ENCODE assay signal across 22 cellular contexts in the genomic region with DNA sequence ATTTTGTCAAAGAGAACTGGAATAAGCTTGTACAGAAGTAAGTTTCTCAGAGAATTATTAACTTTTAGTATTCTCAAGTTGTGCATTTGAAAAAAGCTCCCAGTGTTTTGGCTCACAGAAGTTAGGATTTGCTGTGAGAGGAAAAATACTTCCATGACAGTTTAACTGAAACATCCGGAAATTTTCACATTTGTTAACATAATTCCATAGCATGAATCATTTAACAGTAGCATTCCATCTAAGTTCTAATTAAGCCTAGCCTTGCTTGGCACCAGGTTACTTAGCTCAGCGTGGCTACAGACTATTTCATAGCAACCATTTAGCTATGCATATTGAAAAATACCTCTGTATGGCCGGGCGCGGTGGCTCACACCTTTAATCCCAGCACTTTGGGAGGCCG.
"Had no signal": no experiment of that assay in that cellular context is flagged by ENCODE, and none has a peak within 500 bp of the region (broad histone marks: within the 10 kb centered on the region; RNA-seq: fewer than 3 reads in every experiment).

No MANE protein-coding gene starts in this region.

- H3K9ac ChIP-seq: KMS-11 had no signal

- H3K4me3 Mint-ChIP-seq: IgD-negative memory B cell had no signal

- DNase-seq: Kasumi-1, MM.1S, NCI-H1092 treated with DMSO at 0.1 percent for 48 hours, NCI-H1436, NCI-H187, NCI-H2029, NCI-H2081 treated with DMSO at 0.1 percent for 48 hours, NCI-H2171, NCI-H226, NCI-H446, NCI-H510A, NCI-H524 treated with DMSO at 0.1 percent for 48 hours, NCI-H69, NCI-H774, RPMI8226, SHP77 had no signal

- H3K9me3 Mint-ChIP-seq: IgD-negative memory B cell had no signal

- H3K4me3 ChIP-seq: K562 had no signal

- ATAC-seq: HepG2, K562, SK-N-SH treated with all-trans-retinoic acid at 6 μM for 48 hours had no signal

- H3K27ac Mint-ChIP-seq: IgD-negative memory B cell had no signal

- H3K4me2 ChIP-seq: KMS-11 had no signal

- H3K27ac ChIP-seq: KMS-11 had no signal

- FAIRE-seq: HepG2, K562, RCC 7860 had no signal

- H3K27me3 Mint-ChIP-seq: IgD-negative memory B cell had no signal
